Comparison of ENCODE assay signal across 27 cellular contexts in the genomic region with DNA sequence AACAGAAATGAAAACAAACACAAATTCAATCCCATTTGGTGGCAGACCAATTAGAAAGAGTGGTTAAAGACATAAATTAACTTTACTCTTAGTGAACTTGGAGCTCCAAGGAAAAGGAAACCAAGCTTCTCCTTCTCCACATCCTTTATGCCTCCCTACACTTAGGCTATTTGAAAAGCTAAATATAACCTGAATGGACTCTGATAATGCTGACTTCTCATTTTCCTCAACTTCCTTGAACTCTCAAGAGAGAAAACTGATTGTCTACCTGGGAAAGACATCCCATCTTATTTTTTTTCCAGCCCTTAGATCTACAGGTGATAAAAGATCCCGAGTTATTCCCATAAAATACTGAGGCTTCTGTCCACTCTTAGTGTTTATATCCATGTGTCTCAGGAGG.
"Had no signal": no experiment of that assay in that cellular context is flagged by ENCODE, and none has a peak within 500 bp of the region (broad histone marks: within the 10 kb centered on the region; RNA-seq: fewer than 3 reads in every experiment).

No MANE protein-coding gene starts in this region.

- ATAC-seq: stimulated activated effector memory CD8-positive, alpha-beta T cell treated with anti-CD3 and anti-CD28 coated beads, Interleukin-12 subunit alpha, Interleukin-12 subunit beta, amount 100 ng/mL, for 72 hours; stimulated activated memory B cell treated with anti-CD40 and anti-IgM and Interleukin-4, amounts not matched to agents 10 μg/mL and 1 μg/mL and 100 μg/mL, for 72 hours; stimulated activated naive B cell treated with anti-CD40 and anti-IgM and Interleukin-4, amounts not matched to agents 10 μg/mL and 1 μg/mL and 100 μg/mL, for 72 hours; stimulated activated naive CD8-positive, alpha-beta T cell treated with anti-CD3 and anti-CD28 coated beads, Interleukin-15, amount 100 ng/mL, for 72 hours; stimulated activated naive CD8-positive, alpha-beta T cell treated with anti-CD3 and anti-CD28 coated beads, Interleukin-15, Interleukin-2, amounts not matched to agents 100 U/mL and 50 U/mL, for 24 hours; upper lobe of right lung had no signal

- H3K36me3 ChIP-seq: stomach, suprapubic skin, thoracic aorta, thyroid gland, tibial artery, tibial nerve, transverse colon, upper lobe of left lung, upper lobe of right lung, uterus, vagina had no signal

- H3K4me3 ChIP-seq: stomach, suprapubic skin, testis, thoracic aorta, thyroid gland, tibial artery, tibial nerve, transverse colon, upper lobe of left lung, upper lobe of right lung, uterus, vagina had no signal

- H3K4me1 ChIP-seq: stomach, suprapubic skin, testis, thyroid gland, tibial artery, tibial nerve, transverse colon, upper lobe of left lung, upper lobe of right lung, uterus, vagina had no signal

- H3K27ac ChIP-seq: stomach, suprapubic skin, testis, thoracic aorta, thyroid gland, tibial artery, tibial nerve, transverse colon, upper lobe of left lung, upper lobe of right lung, uterus, vagina had no signal

- DNase-seq: stimulated activated CD4-positive, alpha-beta T cell treated with anti-CD3 and anti-CD28 coated beads, Interleukin-2, amount 100 ng/mL, for 48 hours; stimulated activated CD4-positive, alpha-beta T cell treated with anti-CD3 and anti-CD28 coated beads, Interleukin-4, amount 100 ng/mL, for 1 hour; stimulated activated CD4-positive, alpha-beta T cell treated with anti-CD3 and anti-CD28 coated beads, Interleukin-4, amount 100 ng/mL, for 24 hours; stimulated activated CD4-positive, alpha-beta T cell treated with anti-CD3 and anti-CD28 coated beads, Interleukin-4, amount 100 ng/mL, for 4 hours; stimulated activated CD8-positive, alpha-beta memory T cell treated with anti-CD3 and anti-CD28 coated beads, Interleukin-4, amount 100 ng/mL, for 48 hours; stimulated activated naive B cell treated with anti-CD40 and anti-IgM and Interleukin-4, amounts not matched to agents 10 μg/mL and 1 μg/mL and 100 μg/mL, for 72 hours; stimulated activated naive CD4-positive, alpha-beta T cell; stimulated activated naive CD4-positive, alpha-beta T cell treated with Interleukin-2 at 50 U/mL for 16 hours; stimulated activated naive CD8-positive, alpha-beta T cell treated with anti-CD3 and anti-CD28 coated beads, Interleukin-15, amount 100 ng/mL, for 72 hours; stimulated activated naive CD8-positive, alpha-beta T cell treated with anti-CD3 and anti-CD28 coated beads, Interleukin-15, Interleukin-2, amounts not matched to agents 100 U/mL and 50 U/mL, for 24 hours; stomach; substantia nigra; testis; thyroid gland; tibial artery; transverse colon; trophoblast cell; upper lobe of left lung; upper lobe of right lung; uterus had no signal

- FAIRE-seq: urothelium cell line had no signal

- H3K27me3 ChIP-seq: stomach, suprapubic skin, testis, thyroid gland, tibial artery, tibial nerve, transverse colon, upper lobe of left lung, upper lobe of right lung, uterus, vagina had no signal

- H3K9me3 ChIP-seq: testis, uterus had no signal
